In the genomic region with DNA sequence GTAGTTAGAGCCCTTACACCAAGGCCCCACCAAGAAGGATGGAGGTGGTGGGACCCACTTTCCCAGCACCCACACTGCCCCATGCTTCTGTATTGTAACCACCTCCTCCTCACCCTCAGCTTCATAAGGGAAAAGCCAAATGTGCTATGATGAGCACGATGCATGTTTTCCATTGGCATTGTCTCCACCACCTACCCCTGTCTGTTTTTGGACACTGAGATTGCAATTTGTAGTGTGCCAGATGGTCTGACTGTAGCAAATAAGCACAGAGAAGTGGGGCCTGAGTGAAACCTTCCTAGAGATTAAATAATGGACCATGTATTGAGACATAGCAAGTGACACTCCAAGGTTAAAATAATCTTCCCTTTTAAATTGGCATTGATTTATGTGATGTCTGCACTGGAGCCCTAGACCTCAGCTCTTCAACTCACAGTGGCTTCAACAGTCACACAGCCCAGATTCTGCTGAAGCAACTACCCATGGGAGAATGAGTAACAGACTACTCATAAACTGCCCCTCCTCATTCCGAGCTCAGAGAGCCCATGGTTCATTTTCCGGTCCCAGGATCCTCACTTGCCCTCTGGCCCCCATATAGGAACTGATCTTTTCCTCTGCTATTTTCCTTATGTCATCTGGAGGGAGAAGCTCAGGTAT, we compare ENCODE assay signal across 12 cellular contexts.
DNase-seq lines count a peak whose midpoint lies in the region; ATAC-seq and TF ChIP-seq lines count a peak whose summit lies in the region.
"Had no signal": no experiment of that assay in that cellular context is flagged by ENCODE, and none has a peak within 500 bp of the region (broad histone marks: within the 10 kb centered on the region; RNA-seq: fewer than 3 reads in every experiment).

No MANE protein-coding gene starts in this region.

- ATAC-seq in HG03045 (IDR thresholded peaks at IDR 0.05; ENCODE audit: unreplicated experiment) = no peak
- no peak for ATAC-seq in HG03159 (IDR thresholded peaks at IDR 0.05; ENCODE audit: unreplicated experiment)
- ATAC-seq in GM18867 (IDR thresholded peaks at IDR 0.05; ENCODE audit: unreplicated experiment) = no peak
- ATAC-seq in GM18520 (IDR thresholded peaks at IDR 0.05; ENCODE audit: unreplicated experiment) = no peak
- ATAC-seq: naive thymus-derived CD4-positive, alpha-beta T cell had no signal

- no peak for TF ChIP-seq CTCF in kidney epithelial cell (IDR thresholded peaks at IDR 0.05; ENCODE audit: insufficient read depth, low read length, poor library complexity, severe bottlenecking)

- DNase-seq in Ammon's horn (ENCODE audit: low spot score) (peak; percentile 69), HPDE6-E6E7 (ENCODE audit: extremely low spot score) (peak; percentile 46), astrocyte of the hippocampus (ENCODE audit: low read depth, low spot score) (peak; percentile 8), kidney epithelial cell (ENCODE audit: low read depth) (peak; percentile 39)
- DNase-seq: activated CD8-positive, alpha-beta memory T cell treated with anti-CD3 and anti-CD28 coated beads, Interleukin-2, amount 50 U/mL, for 48 hours; CD4-positive, CD25-positive, alpha-beta regulatory T cell; naive thymus-derived CD4-positive, alpha-beta T cell had no signal

- H3K27me3 ChIP-seq in kidney epithelial cell (ENCODE audit: control insufficient read depth, insufficient read depth, low read length) = no peaks in the 10 kb centered on the region
- H3K27me3 ChIP-seq: suprapubic skin had no signal

- no peaks in the 10 kb centered on the region for H3K36me3 ChIP-seq in kidney epithelial cell (ENCODE audit: control insufficient read depth, insufficient read depth, low read length)
- H3K36me3 ChIP-seq: suprapubic skin had no signal

- no peak overlapping the region for H3K4me3 ChIP-seq in kidney epithelial cell (ENCODE audit: low read depth, low read length)
- H3K4me3 ChIP-seq: suprapubic skin had no signal

Comparison
In these comparisons a context has a peak if more than half of its experiments do, and no peak if none do; other contexts are left out.
1. DNase-seq: peak in every context shown above with its lines; median percentile 69 in Ammon's horn; 46 in HPDE6-E6E7; 39 in kidney epithelial cell; 8 in astrocyte of the hippocampus.